In genomic region chr12:9648701-9649531, GRCh38 we compare ENCODE assay signal across 8 cellular contexts. TPM values are rescaled to one million over a fixed set of nuclear protein-coding genes. Genes with fewer than 3 reads are reported as not detected.
DNase-seq lines count a peak whose midpoint lies in the region; ATAC-seq and TF ChIP-seq lines count a peak whose summit lies in the region.

No MANE protein-coding gene starts in this region.

- H3K9ac ChIP-seq in HUES64 (ENCODE audit: low read depth, low read length) = peak overlapping the region; percentile 79

- intact Hi-C loops in left colon (cut with DNase I, micrococcal nuclease) (no loop called here), tibial artery (cut with DNase I; ENCODE audit: low total_unique reads) (loop anchor here (10.0 kb wide), 1 partner anchor 584 kb away; no protein-coding TSS in a partner anchor), head of caudate nucleus (cut with DNase I) (no loop called here)

- WGBS in HUES64 = 34% methylated on average over 11 of the region's 13 CpGs

- peak overlapping the region; percentile 86 for H3K27ac ChIP-seq in HUES64 (ENCODE audit: low read depth, low read length)
- peak overlapping the region; percentile 86 to 89 for H3K27ac ChIP-seq in tibial artery

- H3K27me3 ChIP-seq in HUES64 (ENCODE audit: insufficient read depth, low read length) = no peaks in the 10 kb centered on the region
- H3K27me3 ChIP-seq in tibial artery = no peaks in the 10 kb centered on the region

- H3K4me3 ChIP-seq in AG09309 (ENCODE audit: control insufficient read depth, low read depth, low read length) (peak overlapping the region; percentile 75), HUES64 (ENCODE audit: low read length) (peak overlapping the region; percentile 89), astrocyte of the spinal cord (ENCODE audit: low read depth, low read length) (peak overlapping the region; percentile 61), tibial artery (peak overlapping the region; percentile 74 to 86)

- TF ChIP-seq CTCF in AG09309 (IDR thresholded peaks at IDR 0.05; ENCODE audit: control insufficient read depth, insufficient read depth, low read depth, low read length, missing control alignments) = no peak
- TF ChIP-seq CTCF in astrocyte of the spinal cord (IDR thresholded peaks at IDR 0.05; ENCODE audit: low read depth, low read length) = no peak
- no peak for TF ChIP-seq CTCF in tibial artery (IDR thresholded peaks at IDR 0.05)

- no peaks in the 10 kb centered on the region for H3K9me3 ChIP-seq in HUES64 (ENCODE audit: insufficient read depth, low read depth, low read length)
- no peaks in the 10 kb centered on the region for H3K9me3 ChIP-seq in tibial artery

- H3K36me3 ChIP-seq in HUES64 (ENCODE audit: insufficient read depth, low read length) = peaks cover 5% of the 10 kb centered on the region; the same call in 1 of the 2 replicates
- peaks cover 0 to 4% (median 2%) of the 10 kb centered on the region in 3 donors for H3K36me3 ChIP-seq in tibial artery

- H3K4me1 ChIP-seq in HUES64 (ENCODE audit: insufficient read depth, low read length) (peaks cover 32% of the 10 kb centered on the region), tibial artery (peaks cover 0 to 30% (median 14%) of the 10 kb centered on the region in 4 donors)

- DNase-seq in AG09309 (ENCODE audit: low read depth) = no peak
- peak; percentile 4 for DNase-seq in astrocyte of the spinal cord (ENCODE audit: low read depth, low spot score)
- no peak for DNase-seq in left colon
- DNase-seq in tibial artery = no peak
- no peak for DNase-seq in head of caudate nucleus
- no peak for DNase-seq in SHP77 treated with DMSO at 0.1 percent for 48 hours (lab: John Stamatoyannopoulos, UW)

- in situ Hi-C loops in astrocyte of the spinal cord (cut with HindIII; ENCODE audit: low sequenced_read_pairs) = no loop called here

- peak; percentile 14 for ATAC-seq in left colon
- no peak for ATAC-seq in GM18870 (IDR thresholded peaks at IDR 0.05; ENCODE audit: unreplicated experiment)

RNA-seq across cellular contexts. Expression of gene CLEC2D, which starts 20.6 kb away (rescaled TPM):
- polyA plus RNA-seq in HUES64 (2013, experiment 1 of 2) = 1.0 TPM
- polyA plus RNA-seq in HUES64 (2013, experiment 2 of 2) = 1.7 TPM
- total RNA-seq in left colon = 1 to 10 TPM; 6.2 to 7.3 TPM

RNA-seq across cellular contexts. Expression of gene KLRB1, which starts 41.2 kb away (rescaled TPM):
- not detected for polyA plus RNA-seq in HUES64 (2013, experiment 1 of 2)
- not detected for polyA plus RNA-seq in HUES64 (2013, experiment 2 of 2)
- 1 to 10 TPM in 1 of 2 donors, under 1 TPM in 1; 0.46 to 3.2 TPM for total RNA-seq in left colon
